ENCODE assay signal across 1 cellular context in genomic region chr1:67088440-67088839, GRCh38.
A peak's percentile ranks its signal among the peaks of the same experiment; 100 is the strongest.
TF ChIP-seq lines count a peak whose summit lies in the region.

No MANE protein-coding gene starts in this region.

TF ChIP-seq in K562, 482 proteins besides CTCF, POLR2A, EP300 and RAD21 (continued from another document):
- TF ChIP-seq ZNF592 (IDR thresholded peaks at IDR 0.05) (no peak), STAT5A (IDR thresholded peaks at IDR 0.05; ENCODE audit: borderline replicate concordance, low read length) (peak; percentile 35; the same call in 1 of the 2 replicates), KLF6 (CRISPR knock-in tag; IDR thresholded peaks at IDR 0.05; ENCODE audit: borderline replicate concordance) (no peak), PKNOX1 (IDR thresholded peaks at IDR 0.05) (peak; percentile 72)
